Comparison of ENCODE assay signal across 1 cellular context in the genomic region with DNA sequence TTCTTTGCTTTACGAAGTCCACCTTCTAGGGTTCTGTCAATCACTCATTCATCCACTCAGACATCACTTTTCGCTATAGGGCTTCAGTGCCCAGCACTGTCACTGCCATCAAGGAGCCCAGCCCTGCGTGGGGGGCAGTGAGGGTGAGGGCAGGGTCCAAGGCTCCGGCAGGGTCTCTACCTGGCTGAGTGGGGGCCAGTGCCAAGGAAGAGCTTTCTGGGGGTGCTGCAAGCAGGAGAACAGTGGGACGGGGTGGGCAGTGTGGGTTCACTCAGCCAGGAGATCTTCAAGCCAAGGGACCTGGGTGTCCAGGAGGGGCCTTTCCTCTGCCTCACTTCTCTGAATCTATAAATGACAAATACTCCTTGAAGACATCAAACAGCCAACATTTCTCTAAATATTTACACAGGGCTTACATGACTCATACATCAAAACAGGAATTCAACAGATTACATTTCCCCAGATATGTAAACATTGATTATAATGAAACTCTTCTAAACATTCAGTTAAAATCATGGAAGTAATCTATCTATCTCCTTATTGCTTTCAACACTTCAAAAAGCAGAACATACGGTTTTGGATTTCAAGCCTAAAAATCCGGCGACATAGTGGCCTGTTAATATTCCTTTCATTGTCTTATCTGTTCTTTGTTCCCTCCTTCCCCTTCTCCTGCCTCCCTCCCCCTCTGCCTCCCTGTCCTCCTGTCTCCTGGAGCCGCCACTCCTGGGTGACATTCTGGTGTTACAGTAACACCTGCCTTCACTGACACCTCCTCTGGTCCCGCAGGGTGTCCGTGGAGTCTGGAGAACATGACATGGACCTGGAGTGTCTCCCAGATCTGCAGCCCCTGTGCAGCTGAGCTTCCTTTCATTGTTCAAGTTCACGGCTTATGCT.
TF ChIP-seq lines count a peak whose summit lies in the region.

No MANE protein-coding gene starts in this region.

TF ChIP-seq in HEK293, 187 proteins besides CTCF, POLR2A, EP300 and RAD21 (continued from another document):
- TF ChIP-seq, protein P1, sequence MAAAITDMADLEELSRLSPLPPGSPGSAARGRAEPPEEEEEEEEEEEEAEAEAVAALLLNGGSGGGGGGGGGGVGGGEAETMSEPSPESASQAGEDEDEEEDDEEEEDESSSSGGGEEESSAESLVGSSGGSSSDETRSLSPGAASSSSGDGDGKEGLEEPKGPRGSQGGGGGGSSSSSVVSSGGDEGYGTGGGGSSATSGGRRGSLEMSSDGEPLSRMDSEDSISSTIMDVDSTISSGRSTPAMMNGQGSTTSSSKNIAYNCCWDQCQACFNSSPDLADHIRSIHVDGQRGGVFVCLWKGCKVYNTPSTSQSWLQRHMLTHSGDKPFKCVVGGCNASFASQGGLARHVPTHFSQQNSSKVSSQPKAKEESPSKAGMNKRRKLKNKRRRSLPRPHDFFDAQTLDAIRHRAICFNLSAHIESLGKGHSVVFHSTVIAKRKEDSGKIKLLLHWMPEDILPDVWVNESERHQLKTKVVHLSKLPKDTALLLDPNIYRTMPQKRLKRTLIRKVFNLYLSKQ (tag by site-specific recombination; IDR thresholded peaks at IDR 0.05; ENCODE audit: borderline replicate concordance): no peak
- no peak for TF ChIP-seq ZNF791 (tag by site-specific recombination; IDR thresholded peaks at IDR 0.05)
- no peak for TF ChIP-seq BCL11B (tag by site-specific recombination; IDR thresholded peaks at IDR 0.05; ENCODE audit: low read depth)
- 0 out of 2 replicates have a peak, but pooled peaks have one; percentile 40 for TF ChIP-seq TRIM28 (IDR thresholded peaks at IDR 0.05; ENCODE audit: borderline replicate concordance, low read length)
- no peak for TF ChIP-seq ZNF600 (tag by site-specific recombination; IDR thresholded peaks at IDR 0.05)
- TF ChIP-seq YY1 (tag by site-specific recombination; IDR thresholded peaks at IDR 0.05): no peak
- TF ChIP-seq GLI4 (tag by site-specific recombination; IDR thresholded peaks at IDR 0.05): no peak
- TF ChIP-seq WT1 (tag by site-specific recombination; IDR thresholded peaks at IDR 0.05): peak; percentile 85
- no peak for TF ChIP-seq ZNF585B (tag by site-specific recombination; IDR thresholded peaks at IDR 0.05)
- no peak for TF ChIP-seq ZNF211 (tag by site-specific recombination; IDR thresholded peaks at IDR 0.05; ENCODE audit: low read depth)
- TF ChIP-seq OSR2 (tag by site-specific recombination; IDR thresholded peaks at IDR 0.05): peak; percentile 33; the same call in 1 of the 2 replicates
- TF ChIP-seq ZNF626 (tag by site-specific recombination; IDR thresholded peaks at IDR 0.05): no peak
- TF ChIP-seq ZNF658 (tag by site-specific recombination; IDR thresholded peaks at IDR 0.05): no peak
- no peak for TF ChIP-seq ZNF121 (tag by site-specific recombination; IDR thresholded peaks at IDR 0.05)
- no peak for TF ChIP-seq KLF1 (tag by site-specific recombination; IDR thresholded peaks at IDR 0.05)
